19 cellular contexts compared by ENCODE assay signal in genomic region chr15:81216411-81216810, GRCh38. TPM values are rescaled to one million over a fixed set of nuclear protein-coding genes. Genes with fewer than 3 reads are reported as not detected.
DNase-seq lines count a peak whose midpoint lies in the region; ATAC-seq, FAIRE-seq and TF ChIP-seq lines count a peak whose summit lies in the region.
"Had no signal": no experiment of that assay in that cellular context is flagged by ENCODE, and none has a peak within 500 bp of the region (broad histone marks: within the 10 kb centered on the region; RNA-seq: fewer than 3 reads in every experiment).

No MANE protein-coding gene starts in this region.

- dilution Hi-C loops in mammary epithelial cell (cut with HindIII; ENCODE audit: low sequenced_read_pairs): no loop called here

- H3K23ac ChIP-seq in H1 (ENCODE audit: insufficient read length): no peak overlapping the region
- no peak overlapping the region for H3K23ac ChIP-seq in trophoblast cell (ENCODE audit: low read length)

- TF ChIP-seq EP300 in H1 (IDR thresholded peaks at IDR 0.05; ENCODE audit: borderline replicate concordance in 1 of 2, low read depth in 2 of 2, low read length in 2 of 2): no peak

- H3K79me1 ChIP-seq in H1 (ENCODE audit: low read depth, low read length): no peaks in the 10 kb centered on the region
- H3K79me1 ChIP-seq in trophoblast cell (ENCODE audit: low read length): no peaks in the 10 kb centered on the region

- BruUV-seq in mammary epithelial cell (replicated peaks; lab: Mats Ljungman, UMichigan): no TSS peak

- no peak for TF ChIP-seq CTCF in H1 (IDR thresholded peaks at IDR 0.05; ENCODE audit: control extremely low read depth in 1 of 3, insufficient read depth in 1 of 3, low read depth in 1 of 3, low read length in 3 of 3)
- TF ChIP-seq CTCF in mammary epithelial cell (conservative IDR thresholded peaks at IDR 0.05 in 1 of 2, IDR thresholded peaks at IDR 0.05 in 1 of 2; ENCODE audit: extremely low read depth in 1 of 2, insufficient read depth in 1 of 2, low read depth in 1 of 2, low read length in 2 of 2): no peak

- no peaks in the 10 kb centered on the region for H3K27me3 ChIP-seq in H7 (ENCODE audit: control insufficient read depth, insufficient read depth, low read length)
- no peaks in the 10 kb centered on the region for H3K27me3 ChIP-seq in H1 (replicated peaks in 1 of 4; ENCODE audit: control insufficient read depth in 3 of 4, extremely low read depth in 1 of 4, insufficient read depth in 3 of 4, low read length in 3 of 4)
- H3K27me3 ChIP-seq in iPS DF 6.9 (ENCODE audit: control insufficient read depth, insufficient read depth, low read length): no peaks in the 10 kb centered on the region
- H3K27me3 ChIP-seq in trophoblast cell (ENCODE audit: insufficient read depth, low read length): no peaks in the 10 kb centered on the region
- H3K27me3 ChIP-seq in mammary epithelial cell (ENCODE audit: insufficient read depth, low read length): peaks cover 5% of the 10 kb centered on the region
- H3K27me3 ChIP-seq: SJCRH30 had no signal

- WGBS in H1 (ENCODE audit: extremely low coverage in 1 of 2, insufficient coverage in 1 of 2, insufficient read length in 1 of 2, insufficient replicate concordance in 2 of 2, low coverage in 1 of 2, low lambda C conversion rate in 2 of 2, missing lambda C conversion rate in 1 of 2), 2 experiments: 86% methylated on average over 3 of the region's 3 CpGs; no CpG with 5 or more reads in 1 of the 2 experiments
- WGBS in iPS DF 6.9 (ENCODE audit: insufficient coverage, insufficient read length): no CpG with 5 or more reads among the region's 3 CpGs
- no CpG with 5 or more reads among the region's 3 CpGs for WGBS in trophoblast cell (ENCODE audit: extremely low coverage, insufficient coverage, insufficient read length)
- 90% methylated on average over 3 of the region's 3 CpGs for WGBS in mammary epithelial cell (ENCODE audit: low coverage, missing lambda C conversion rate)

- H3K9me3 ChIP-seq in H1 (ENCODE audit: insufficient read depth in 2 of 2, low read depth in 1 of 2, low read length in 1 of 2) (no peaks in the 10 kb centered on the region), iPS DF 6.9 (ENCODE audit: control insufficient read depth, insufficient read depth, low read length) (no peaks in the 10 kb centered on the region), trophoblast cell (ENCODE audit: insufficient read depth, low read depth, low read length) (peaks cover 3% of the 10 kb centered on the region), mammary epithelial cell (replicated peaks; ENCODE audit: insufficient read depth, low read length) (peaks cover 3% of the 10 kb centered on the region)

- TF ChIP-seq RAD21 in H1 (IDR thresholded peaks at IDR 0.05 in 1 of 2, conservative IDR thresholded peaks at IDR 0.05 in 1 of 2; ENCODE audit: low read depth in 2 of 2, low read length in 2 of 2): no peak

- no peak overlapping the region for H2BK20ac ChIP-seq in H1 (ENCODE audit: low read length)

- H2BK120ac ChIP-seq in H1 (replicated peaks; ENCODE audit: low read depth, low read length) (no peak overlapping the region), trophoblast cell (ENCODE audit: insufficient read depth, low read length, poor library complexity) (no peak overlapping the region)

- DNase-seq in H7 (peak; percentile 44), H1 (ENCODE audit: low read depth in 1 of 2, low spot score in 2 of 2) (no peak), iPS DF 6.9 (ENCODE audit: low read depth, low spot score) (peak; percentile 11), trophoblast cell (no peak), mammary epithelial cell (no peak)
- DNase-seq: DMS79 treated with DMSO at 0.1 percent for 48 hours, KBM-7, NCI-H1105 treated with DMSO at 0.1 percent for 48 hours, NCI-H1694 treated with DMSO at 0.1 percent for 48 hours, NCI-H2107, NCI-H226, NCI-H524 treated with DMSO at 0.1 percent for 48 hours, PC-3, RPMI8226, SJCRH30 had no signal

- H3K9ac ChIP-seq in H1 (replicated peaks in 1 of 4; ENCODE audit: extremely low read depth in 1 of 4, low read depth in 3 of 4, low read length in 3 of 4) (no peak overlapping the region), trophoblast cell (ENCODE audit: low read length) (no peak overlapping the region), mammary epithelial cell (ENCODE audit: insufficient read depth, low read length) (no peak overlapping the region)

- H3K18ac ChIP-seq in H1 (ENCODE audit: extremely low read depth, low read length): no peak overlapping the region
- H3K18ac ChIP-seq in trophoblast cell (ENCODE audit: low read length): no peak overlapping the region

- H3K4me1 ChIP-seq in H1 (replicated peaks in 1 of 4; ENCODE audit: control insufficient read depth in 3 of 4, insufficient read depth in 4 of 4, low read length in 3 of 4) (peaks cover 0 to 2% (median 0%) of the 10 kb centered on the region in 4 experiments; a peak in 1 of 7 replicates), iPS DF 6.9 (ENCODE audit: control insufficient read depth, insufficient read depth, low read length) (0 out of 2 replicates have a peak, but pooled peaks cover 2% of the 10 kb centered on the region), trophoblast cell (ENCODE audit: control insufficient read depth in 1 of 2, insufficient read depth in 2 of 2, low read length in 2 of 2) (no peaks in the 10 kb centered on the region), mammary epithelial cell (ENCODE audit: insufficient read depth, low read length) (no peaks in the 10 kb centered on the region)
- H3K4me1 ChIP-seq: SJCRH30 had no signal

- no peak for TF ChIP-seq POLR2A in H1 (IDR thresholded peaks at IDR 0.05; ENCODE audit: control extremely low read depth in 1 of 2, low read depth in 2 of 2, low read length in 2 of 2)

- no peaks in the 10 kb centered on the region for H3K36me3 ChIP-seq in H7 (replicated peaks; ENCODE audit: control insufficient read depth, insufficient read depth, low read length)
- H3K36me3 ChIP-seq in H1 (ENCODE audit: control insufficient read depth in 2 of 4, insufficient read depth in 4 of 4, low read length in 3 of 4): no peaks in the 10 kb centered on the region
- no peaks in the 10 kb centered on the region for H3K36me3 ChIP-seq in iPS DF 6.9 (ENCODE audit: control insufficient read depth, insufficient read depth, low read length)
- H3K36me3 ChIP-seq in trophoblast cell (ENCODE audit: control insufficient read depth in 1 of 2, insufficient read depth in 2 of 2, low read length in 2 of 2): no peaks in the 10 kb centered on the region
- H3K36me3 ChIP-seq in mammary epithelial cell (ENCODE audit: insufficient read depth, low read length): no peaks in the 10 kb centered on the region
- H3K36me3 ChIP-seq: SJCRH30 had no signal

- H3K23me2 ChIP-seq in H1 (ENCODE audit: low read depth, low read length): no peaks in the 10 kb centered on the region

- in situ Hi-C loops in mammary epithelial cell (cut with MboI; ENCODE audit: low sequenced_read_pairs in 2 of 2): no loop called here

- no peak overlapping the region for H2BK5ac ChIP-seq in H1 (ENCODE audit: low read depth, low read length)
- no peak overlapping the region for H2BK5ac ChIP-seq in trophoblast cell (ENCODE audit: low read depth, low read length, poor library complexity)

- CTCF ChIA-PET in H1 (lab: Charles Lee; ENCODE audit: partially characterized antibody) (interaction anchor here (0.5 to 3.0 kb wide), 7 partner anchors 38 to 771 kb away, joined by 3 to 19 read pairs (median 3); no protein-coding TSS in a partner anchor), mammary epithelial cell (lab: Charles Lee; ENCODE audit: low non-redundant PET) (no interaction called here)

- H4K8ac ChIP-seq in H1 (ENCODE audit: extremely low read depth, insufficient read depth, low read length): peak overlapping the region; percentile 95
- H4K8ac ChIP-seq in trophoblast cell (ENCODE audit: low read depth, low read length): no peak overlapping the region

- intact Hi-C loops in mammary epithelial cell (cut with micrococcal nuclease): no loop called here

- H2AK5ac ChIP-seq in H1 (ENCODE audit: low read depth, low read length): no peak overlapping the region
- no peak overlapping the region for H2AK5ac ChIP-seq in trophoblast cell (ENCODE audit: low read length)

- H4K12ac ChIP-seq in trophoblast cell (ENCODE audit: low read depth, low read length): no peak overlapping the region

- no peak for ATAC-seq in GM21515 (IDR thresholded peaks at IDR 0.05; ENCODE audit: unreplicated experiment)
- no peak for ATAC-seq in HG02884 (IDR thresholded peaks at IDR 0.05; ENCODE audit: unreplicated experiment)
- ATAC-seq: HCT116, PC-3 had no signal

- H4K20me1 ChIP-seq in H1 (replicated peaks in 1 of 2; ENCODE audit: control insufficient read depth in 1 of 2, insufficient read depth in 2 of 2, low read length in 2 of 2) (no peaks in the 10 kb centered on the region), mammary epithelial cell (ENCODE audit: insufficient read depth, low read length) (no peaks in the 10 kb centered on the region)

- H2BK12ac ChIP-seq in H1 (ENCODE audit: low read depth, low read length): no peak overlapping the region
- H2BK12ac ChIP-seq in trophoblast cell (ENCODE audit: low read length): no peak overlapping the region

- no peak overlapping the region for H3K14ac ChIP-seq in H1 (ENCODE audit: insufficient read length)
- H3K14ac ChIP-seq in trophoblast cell (ENCODE audit: low read length): no peak overlapping the region

- H3K79me2 ChIP-seq in H1 (ENCODE audit: control insufficient read depth in 1 of 2, insufficient read depth in 2 of 2, low read length in 2 of 2) (no peaks in the 10 kb centered on the region), trophoblast cell (ENCODE audit: control insufficient read depth, insufficient read depth, low read length, poor library complexity) (no peaks in the 10 kb centered on the region), mammary epithelial cell (ENCODE audit: insufficient read depth, low read length) (no peaks in the 10 kb centered on the region)

- FAIRE-seq in H1 (lab: Jason Lieb, UNC): peak; percentile 28

- no peak overlapping the region for H4K91ac ChIP-seq in H1 (replicated peaks; ENCODE audit: insufficient read length, low read length)
- no peak overlapping the region for H4K91ac ChIP-seq in trophoblast cell (ENCODE audit: low read depth, low read length)

- H3K4me2 ChIP-seq in H1 (ENCODE audit: insufficient read depth in 1 of 2, low read depth in 2 of 2, low read length in 2 of 2) (no peak overlapping the region), trophoblast cell (ENCODE audit: low read length) (no peak overlapping the region), mammary epithelial cell (ENCODE audit: insufficient read depth, low read depth, low read length) (no peak overlapping the region)

- H3K4ac ChIP-seq in H1 (replicated peaks; ENCODE audit: insufficient read length, low read depth, low read length) (no peak overlapping the region), trophoblast cell (ENCODE audit: low read depth, low read length) (no peak overlapping the region)

- no peak overlapping the region for H3K27ac ChIP-seq in H1 (ENCODE audit: low read depth, low read length)
- no peak overlapping the region for H3K27ac ChIP-seq in iPS DF 6.9 (ENCODE audit: low read length)
- H3K27ac ChIP-seq in trophoblast cell (ENCODE audit: low read depth, low read length): no peak overlapping the region
- H3K27ac ChIP-seq in mammary epithelial cell (ENCODE audit: insufficient read depth, low read depth, low read length): no peak overlapping the region
- H3K27ac ChIP-seq: SJCRH30 had no signal

- H2BK15ac ChIP-seq in H1 (ENCODE audit: low read length): no peak overlapping the region

- H2AFZ ChIP-seq in H1 (ENCODE audit: low read length) (peak overlapping the region; percentile 93), trophoblast cell (ENCODE audit: insufficient read depth, low read length, poor library complexity) (no peak overlapping the region), mammary epithelial cell (ENCODE audit: low read depth, low read length) (no peak overlapping the region)

- H3K4me3 ChIP-seq in H7 (ENCODE audit: insufficient read depth, low read depth, low read length): no peak overlapping the region
- H3K4me3 ChIP-seq in H1 (ENCODE audit: extremely low read depth in 1 of 4, insufficient read depth in 2 of 4, low read depth in 3 of 4, low read length in 4 of 4): no peak overlapping the region
- H3K4me3 ChIP-seq in iPS DF 6.9 (ENCODE audit: low read length): no peak overlapping the region
- peak overlapping the region; percentile 16 for H3K4me3 ChIP-seq in trophoblast cell (ENCODE audit: low read depth, low read length)
- no peak overlapping the region for H3K4me3 ChIP-seq in mammary epithelial cell (replicated peaks in 1 of 3; ENCODE audit: insufficient read depth in 1 of 3, low read depth in 2 of 3, low read length in 3 of 3)
- H3K4me3 ChIP-seq: SJCRH30 had no signal

- POLR2A ChIA-PET in H1 (lab: Charles Lee; ENCODE audit: partially characterized antibody): interaction anchor here (0.5 kb wide), 1 partner anchor 385 kb away, joined by 3 read pairs; no protein-coding TSS in a partner anchor

- no peak overlapping the region for H3K56ac ChIP-seq in H1 (replicated peaks; ENCODE audit: insufficient read length, low read depth, low read length)

- no peak overlapping the region for H4K5ac ChIP-seq in H1 (ENCODE audit: insufficient read length, low read depth, low read length)

RNA-seq across cellular contexts. Expression of gene IL16, which starts 19.7 kb away (rescaled TPM):
- 1.4 TPM in 1 of 2 replicates, not detected in the other for total RNA-seq in H7 (2014; rRNA removed; shearing (Covaris generic))
- total RNA-seq in H1 (2021; fragmentation: NEBNext Ultra II Directional; extraction: Animal tissue kit (Norgen Biotek cat#: 25700)): 0.09 and 0.46 TPM in 2 replicates
- polyA plus RNA-seq in H1 (2011; rRNA removed): 0.03 and 0.16 TPM in 2 replicates
- 0.14 TPM for polyA plus RNA-seq in H1 (2011; cell fraction: cytosol; rRNA removed)
- polyA plus RNA-seq in H1 (2011; cell fraction: nucleus; rRNA removed): 0.57 TPM
- 0.03 to 0.28 TPM (median 0.20 TPM) in 4 replicates for polyA plus RNA-seq in H1 (2012, experiment 1 of 2)
- 0.03 TPM for polyA plus RNA-seq in H1 (2012, experiment 2 of 2)
- polyA plus RNA-seq in H1 (2013, experiment 1 of 2): 0.02 TPM
- not detected for polyA plus RNA-seq in H1 (2013, experiment 2 of 2)
- polyA minus RNA-seq in H1 (2011; rRNA and poly(A)+ RNA removed): 0.41 TPM in 1 of 2 replicates, not detected in the other
- polyA minus RNA-seq in H1 (2011; cell fraction: cytosol; rRNA and poly(A)+ RNA removed): not detected
- polyA minus RNA-seq in H1 (2011; cell fraction: nucleus; rRNA and poly(A)+ RNA removed): 0.20 TPM
- 0.14 and 0.33 TPM in 2 replicates for polyA plus RNA-seq in trophoblast cell (2013)
- 1 to 10 TPM; 1.7 to 2.3 TPM for total RNA-seq in mammary epithelial cell
- 0.32 TPM for polyA plus RNA-seq in mammary epithelial cell
- polyA minus RNA-seq in mammary epithelial cell: 2.8 TPM
- total RNA-seq: G401 had no signal

Comparison
In these comparisons a context has a peak if more than half of its experiments do, and no peak if none do; other contexts are left out.
1. DNase-seq: peak in H7 (single experiment) and iPS DF 6.9 (single experiment); none in H1 (0 of 2), trophoblast cell (0 of 2) and mammary epithelial cell (single experiment).